In the genomic region with DNA sequence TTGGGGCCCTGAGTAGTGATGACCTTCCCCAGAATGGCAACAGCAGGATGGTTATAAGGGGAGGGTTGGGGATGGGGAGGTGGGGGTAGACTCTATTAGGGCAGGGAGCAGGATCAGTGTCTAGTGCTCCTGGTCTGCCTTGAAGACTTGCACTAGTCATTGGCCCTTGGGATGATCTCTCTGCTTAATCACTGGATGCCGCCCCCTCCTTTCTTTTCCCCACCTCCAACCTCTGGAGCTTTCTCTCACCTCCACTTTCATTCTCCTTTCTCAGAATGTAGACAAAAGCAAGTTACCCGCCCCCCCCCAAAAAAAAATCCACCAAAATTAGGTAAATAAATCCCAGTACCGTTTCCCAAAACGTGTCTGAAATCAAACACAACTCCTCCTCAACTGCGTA, we compare ENCODE assay signal across 1 cellular context.
TF ChIP-seq lines count a peak whose summit lies in the region.

No MANE protein-coding gene starts in this region.

TF ChIP-seq in WTC11, 78 proteins besides CTCF, POLR2A, EP300 and RAD21 (continued from another document):
- TF ChIP-seq CREB1 (CRISPR knock-in tag; IDR thresholded peaks at IDR 0.05) (no peak), NR3C1 (CRISPR knock-in tag; conservative IDR thresholded peaks at IDR 0.05; ENCODE audit: low read depth) (no peak), SP1 (CRISPR knock-in tag; conservative IDR thresholded peaks at IDR 0.05) (no peak), HMGXB4 (CRISPR knock-in tag; IDR thresholded peaks at IDR 0.05) (no peak), ZNF425 (CRISPR knock-in tag; conservative IDR thresholded peaks at IDR 0.05) (no peak), SOX15 (CRISPR knock-in tag; IDR thresholded peaks at IDR 0.05) (no peak), ELF4 (CRISPR knock-in tag; IDR thresholded peaks at IDR 0.05; ENCODE audit: low read depth) (no peak), ZBTB43 (CRISPR knock-in tag; IDR thresholded peaks at IDR 0.05) (no peak), ZNF232 (CRISPR knock-in tag; IDR thresholded peaks at IDR 0.05) (no peak), STAT6 (CRISPR knock-in tag; conservative IDR thresholded peaks at IDR 0.05; ENCODE audit: low read depth) (no peak), ZSCAN18 (CRISPR knock-in tag; IDR thresholded peaks at IDR 0.05) (no peak), JAZF1 (CRISPR knock-in tag; IDR thresholded peaks at IDR 0.05) (no peak), FOXP1 (CRISPR knock-in tag; IDR thresholded peaks at IDR 0.05; ENCODE audit: borderline replicate concordance) (no peak)
- TF ChIP-seq, protein P1, sequence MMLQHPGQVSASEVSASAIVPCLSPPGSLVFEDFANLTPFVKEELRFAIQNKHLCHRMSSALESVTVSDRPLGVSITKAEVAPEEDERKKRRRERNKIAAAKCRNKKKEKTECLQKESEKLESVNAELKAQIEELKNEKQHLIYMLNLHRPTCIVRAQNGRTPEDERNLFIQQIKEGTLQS (CRISPR knock-in tag; conservative IDR thresholded peaks at IDR 0.05): no peak
- TF ChIP-seq, protein P2, sequence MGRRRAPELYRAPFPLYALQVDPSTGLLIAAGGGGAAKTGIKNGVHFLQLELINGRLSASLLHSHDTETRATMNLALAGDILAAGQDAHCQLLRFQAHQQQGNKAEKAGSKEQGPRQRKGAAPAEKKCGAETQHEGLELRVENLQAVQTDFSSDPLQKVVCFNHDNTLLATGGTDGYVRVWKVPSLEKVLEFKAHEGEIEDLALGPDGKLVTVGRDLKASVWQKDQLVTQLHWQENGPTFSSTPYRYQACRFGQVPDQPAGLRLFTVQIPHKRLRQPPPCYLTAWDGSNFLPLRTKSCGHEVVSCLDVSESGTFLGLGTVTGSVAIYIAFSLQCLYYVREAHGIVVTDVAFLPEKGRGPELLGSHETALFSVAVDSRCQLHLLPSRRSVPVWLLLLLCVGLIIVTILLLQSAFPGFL (CRISPR knock-in tag; IDR thresholded peaks at IDR 0.05; ENCODE audit: borderline replicate concordance): no peak
- TF ChIP-seq, protein P3, sequence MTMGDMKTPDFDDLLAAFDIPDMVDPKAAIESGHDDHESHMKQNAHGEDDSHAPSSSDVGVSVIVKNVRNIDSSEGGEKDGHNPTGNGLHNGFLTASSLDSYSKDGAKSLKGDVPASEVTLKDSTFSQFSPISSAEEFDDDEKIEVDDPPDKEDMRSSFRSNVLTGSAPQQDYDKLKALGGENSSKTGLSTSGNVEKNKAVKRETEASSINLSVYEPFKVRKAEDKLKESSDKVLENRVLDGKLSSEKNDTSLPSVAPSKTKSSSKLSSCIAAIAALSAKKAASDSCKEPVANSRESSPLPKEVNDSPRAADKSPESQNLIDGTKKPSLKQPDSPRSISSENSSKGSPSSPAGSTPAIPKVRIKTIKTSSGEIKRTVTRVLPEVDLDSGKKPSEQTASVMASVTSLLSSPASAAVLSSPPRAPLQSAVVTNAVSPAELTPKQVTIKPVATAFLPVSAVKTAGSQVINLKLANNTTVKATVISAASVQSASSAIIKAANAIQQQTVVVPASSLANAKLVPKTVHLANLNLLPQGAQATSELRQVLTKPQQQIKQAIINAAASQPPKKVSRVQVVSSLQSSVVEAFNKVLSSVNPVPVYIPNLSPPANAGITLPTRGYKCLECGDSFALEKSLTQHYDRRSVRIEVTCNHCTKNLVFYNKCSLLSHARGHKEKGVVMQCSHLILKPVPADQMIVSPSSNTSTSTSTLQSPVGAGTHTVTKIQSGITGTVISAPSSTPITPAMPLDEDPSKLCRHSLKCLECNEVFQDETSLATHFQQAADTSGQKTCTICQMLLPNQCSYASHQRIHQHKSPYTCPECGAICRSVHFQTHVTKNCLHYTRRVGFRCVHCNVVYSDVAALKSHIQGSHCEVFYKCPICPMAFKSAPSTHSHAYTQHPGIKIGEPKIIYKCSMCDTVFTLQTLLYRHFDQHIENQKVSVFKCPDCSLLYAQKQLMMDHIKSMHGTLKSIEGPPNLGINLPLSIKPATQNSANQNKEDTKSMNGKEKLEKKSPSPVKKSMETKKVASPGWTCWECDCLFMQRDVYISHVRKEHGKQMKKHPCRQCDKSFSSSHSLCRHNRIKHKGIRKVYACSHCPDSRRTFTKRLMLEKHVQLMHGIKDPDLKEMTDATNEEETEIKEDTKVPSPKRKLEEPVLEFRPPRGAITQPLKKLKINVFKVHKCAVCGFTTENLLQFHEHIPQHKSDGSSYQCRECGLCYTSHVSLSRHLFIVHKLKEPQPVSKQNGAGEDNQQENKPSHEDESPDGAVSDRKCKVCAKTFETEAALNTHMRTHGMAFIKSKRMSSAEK (CRISPR knock-in tag; IDR thresholded peaks at IDR 0.05; ENCODE audit: borderline replicate concordance): no peak
TF ChIP-seq in WTC11: peak in this region for 0.
